Comparison of ENCODE assay signal across 1 cellular context in genomic region chr4:168699224-168699878, GRCh38.
TF ChIP-seq lines count a peak whose summit lies in the region.

No MANE protein-coding gene starts in this region.

TF ChIP-seq in HepG2, 621 proteins besides CTCF, POLR2A, EP300 and RAD21 (continued from another document and continues in another):
- no peak for TF ChIP-seq ZZZ3 (CRISPR knock-in tag; IDR thresholded peaks at IDR 0.05; ENCODE audit: borderline replicate concordance)
- TF ChIP-seq ZNF878 (CRISPR knock-in tag; IDR thresholded peaks at IDR 0.05), result no peak
- TF ChIP-seq ZNF839 (CRISPR knock-in tag; IDR thresholded peaks at IDR 0.05; ENCODE audit: borderline replicate concordance), result no peak
- TF ChIP-seq ZNF44 (CRISPR knock-in tag; IDR thresholded peaks at IDR 0.05), result no peak
- TF ChIP-seq SIN3B (IDR thresholded peaks at IDR 0.05; ENCODE audit: low read length), result no peak
- no peak for TF ChIP-seq NCOA1 (CRISPR knock-in tag; IDR thresholded peaks at IDR 0.05)
- no peak for TF ChIP-seq ZNF598 (CRISPR knock-in tag; IDR thresholded peaks at IDR 0.05; ENCODE audit: borderline replicate concordance)
- TF ChIP-seq ZHX2 (IDR thresholded peaks at IDR 0.05; ENCODE audit: low read depth), result no peak
- TF ChIP-seq ZHX2 (CRISPR knock-in tag; IDR thresholded peaks at IDR 0.05; ENCODE audit: borderline replicate concordance), result no peak
- no peak for TF ChIP-seq IRF1 (CRISPR knock-in tag; IDR thresholded peaks at IDR 0.05; ENCODE audit: low read depth)
- TF ChIP-seq STAG1 (CRISPR knock-in tag; IDR thresholded peaks at IDR 0.05), result no peak
- TF ChIP-seq SMC3 (IDR thresholded peaks at IDR 0.05; ENCODE audit: low read length), result no peak
- TF ChIP-seq ZNF292 (CRISPR knock-in tag; IDR thresholded peaks at IDR 0.05; ENCODE audit: borderline replicate concordance, low read depth), result no peak
- TF ChIP-seq TBP (CRISPR knock-in tag; IDR thresholded peaks at IDR 0.05), result no peak
- no peak for TF ChIP-seq ZBTB3 (CRISPR knock-in tag; IDR thresholded peaks at IDR 0.05; ENCODE audit: borderline replicate concordance, low read depth)
- no peak for TF ChIP-seq HOXA9 (CRISPR knock-in tag; IDR thresholded peaks at IDR 0.05; ENCODE audit: borderline replicate concordance)
- TF ChIP-seq ZNF121 (CRISPR knock-in tag; IDR thresholded peaks at IDR 0.05), result peak; percentile 38; the same call in 1 of the 2 replicates
- TF ChIP-seq BCL6 (CRISPR knock-in tag; IDR thresholded peaks at IDR 0.05), result 0 out of 2 replicates have a peak, but pooled peaks have one; percentile 17
- TF ChIP-seq ZNF841 (CRISPR knock-in tag; IDR thresholded peaks at IDR 0.05; ENCODE audit: borderline replicate concordance), result no peak
- TF ChIP-seq PRMT3 (CRISPR knock-in tag; IDR thresholded peaks at IDR 0.05; ENCODE audit: borderline replicate concordance, low read depth), result no peak
- peak; percentile 47 for TF ChIP-seq RARA (CRISPR knock-in tag; IDR thresholded peaks at IDR 0.05)
- peak; percentile 85; the same call in 1 of the 2 replicates for TF ChIP-seq AHDC1 (CRISPR knock-in tag; IDR thresholded peaks at IDR 0.05; ENCODE audit: borderline replicate concordance)
- TF ChIP-seq ZMYM4 (CRISPR knock-in tag; IDR thresholded peaks at IDR 0.05), result peak; percentile 82
- peak; percentile 50; the same call in 1 of the 2 replicates for TF ChIP-seq RCOR2 (CRISPR knock-in tag; IDR thresholded peaks at IDR 0.05)
- no peak for TF ChIP-seq RBM39 (IDR thresholded peaks at IDR 0.05; ENCODE audit: low read depth, low read length, poor library complexity, severe bottlenecking)
- TF ChIP-seq GPN1 (CRISPR knock-in tag; IDR thresholded peaks at IDR 0.05; ENCODE audit: borderline replicate concordance), result no peak
- no peak for TF ChIP-seq ZNF777 (CRISPR knock-in tag; IDR thresholded peaks at IDR 0.05)
- no peak for TF ChIP-seq ZMAT3 (CRISPR knock-in tag; conservative IDR thresholded peaks at IDR 0.05)
- TF ChIP-seq KDM5A (IDR thresholded peaks at IDR 0.05; ENCODE audit: borderline replicate concordance, low read length), result no peak
- TF ChIP-seq CHD2 (IDR thresholded peaks at IDR 0.05; ENCODE audit: low read depth, low read length), result no peak
- no peak for TF ChIP-seq PATZ1 (CRISPR knock-in tag; IDR thresholded peaks at IDR 0.05)
- TF ChIP-seq MIXL1 (CRISPR knock-in tag; IDR thresholded peaks at IDR 0.05), result peak; percentile 52; the same call in 1 of the 2 replicates
- no peak for TF ChIP-seq ZNF549 (CRISPR knock-in tag; IDR thresholded peaks at IDR 0.05)
- no peak for TF ChIP-seq TRAFD1 (CRISPR knock-in tag; IDR thresholded peaks at IDR 0.05; ENCODE audit: borderline replicate concordance)
- no peak for TF ChIP-seq ZHX1 (CRISPR knock-in tag; IDR thresholded peaks at IDR 0.05; ENCODE audit: low read depth)
- TF ChIP-seq PAWR (CRISPR knock-in tag; IDR thresholded peaks at IDR 0.05; ENCODE audit: borderline replicate concordance), result no peak
- TF ChIP-seq ZFX (CRISPR knock-in tag; IDR thresholded peaks at IDR 0.05; ENCODE audit: low read depth), result no peak
- TF ChIP-seq SRSF1 (optimal IDR thresholded peaks at IDR 0.05; ENCODE audit: low read depth, low read length), result no peak
- TF ChIP-seq ATF3 (CRISPR knock-in tag; IDR thresholded peaks at IDR 0.05), result no peak
- 0 out of 2 replicates have a peak, but pooled peaks have one; percentile 23 for TF ChIP-seq SOX5 (CRISPR knock-in tag; IDR thresholded peaks at IDR 0.05; ENCODE audit: borderline replicate concordance)
- TF ChIP-seq SMAD9 (CRISPR knock-in tag; IDR thresholded peaks at IDR 0.05), result no peak
- TF ChIP-seq MLX (CRISPR knock-in tag; IDR thresholded peaks at IDR 0.05), result no peak
- TF ChIP-seq ZNF713 (CRISPR knock-in tag; IDR thresholded peaks at IDR 0.05), result no peak
- peak; percentile 99 for TF ChIP-seq ZFP1 (CRISPR knock-in tag; IDR thresholded peaks at IDR 0.05)
